Comparison of ENCODE assay signal across 8 cellular contexts in the genomic region with DNA sequence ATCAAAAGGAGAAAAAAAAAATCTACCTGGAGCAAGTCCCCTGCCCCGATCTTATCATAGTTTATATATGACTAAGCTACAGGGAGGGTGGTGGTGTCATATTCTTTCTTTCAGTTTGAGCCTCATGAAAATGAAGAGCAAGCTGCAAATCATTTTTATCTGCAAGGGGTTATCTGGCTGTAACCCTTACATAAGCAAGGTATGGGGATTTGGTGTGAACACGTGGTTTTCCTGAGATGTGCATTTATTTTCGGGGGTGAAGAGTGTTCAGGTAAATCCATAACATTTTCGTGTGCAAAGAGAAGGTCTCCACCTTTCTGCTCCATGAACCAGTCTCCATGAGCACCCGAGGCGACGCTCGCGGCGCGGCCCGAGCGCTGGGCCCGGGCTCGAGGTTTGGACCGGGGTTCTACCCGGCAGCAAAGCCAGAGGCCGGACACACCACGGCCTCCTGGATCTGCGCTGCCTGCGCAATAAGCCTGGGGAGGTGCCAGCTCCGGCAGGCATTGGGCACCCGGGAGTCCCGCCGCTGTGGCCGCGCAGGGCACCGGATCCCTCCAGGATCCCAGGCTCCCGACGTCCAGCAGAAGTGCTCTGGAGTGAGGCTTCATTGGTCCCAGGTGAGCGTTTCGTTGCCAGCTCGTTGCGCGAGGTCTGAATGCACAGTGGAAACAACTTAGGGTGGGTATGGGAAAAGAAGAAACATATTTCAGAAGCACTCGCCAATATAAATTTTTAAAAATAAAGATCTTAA. TPM values are rescaled to one million over a fixed set of nuclear protein-coding genes. Genes with fewer than 3 reads are reported as not detected.
A peak's percentile ranks its signal among the peaks of the same experiment; 100 is the strongest.
DNase-seq lines count a peak whose midpoint lies in the region; ATAC-seq and TF ChIP-seq lines count a peak whose summit lies in the region.

No MANE protein-coding gene starts in this region.

- ATAC-seq in CD4-positive, alpha-beta T cell (ENCODE audit: poor library complexity) = peak; percentile 43
- peak; percentile 28 for ATAC-seq in GM18861 (IDR thresholded peaks at IDR 0.05; ENCODE audit: unreplicated experiment)
- ATAC-seq in HG03045 (IDR thresholded peaks at IDR 0.05; ENCODE audit: unreplicated experiment) = peak; percentile 38

- H3K27ac Mint-ChIP-seq in CD4-positive, alpha-beta T cell = peak overlapping the region; percentile 99

- no peaks in the 10 kb centered on the region for H3K27me3 ChIP-seq in CD4-positive, alpha-beta T cell (ENCODE audit: control insufficient read depth, insufficient read depth, low read length)
- H3K27me3 ChIP-seq in muscle layer of duodenum (ENCODE audit: low read depth, low read length) (no peaks in the 10 kb centered on the region), transverse colon (no peaks in the 10 kb centered on the region)

- H3K4me1 ChIP-seq in muscle layer of duodenum (ENCODE audit: control insufficient read depth in 1 of 2, insufficient read depth in 2 of 2, low read length in 2 of 2) (no peaks in the 10 kb centered on the region), transverse colon (peaks cover 4 to 21% (median 13%) of the 10 kb centered on the region in 4 donors)

- CTCF ChIA-PET in CD4-positive, alpha-beta T cell (lab: Charles Lee) = interaction anchor here (0.8 to 1.9 kb wide), 3 partner anchors 11 to 65 kb away, joined by 3 to 18 read pairs (median 4); no protein-coding TSS in a partner anchor

- H3K4me3 ChIP-seq in muscle layer of duodenum (ENCODE audit: low read depth in 1 of 2, low read length in 2 of 2) (peak overlapping the region; percentile 90 to 94), transverse colon (peak overlapping the region; percentile 31 to 76 (median 63))

- H3K4me3 Mint-ChIP-seq in CD4-positive, alpha-beta T cell = peak overlapping the region; percentile 92

- H3K36me3 ChIP-seq in muscle layer of duodenum (ENCODE audit: control insufficient read depth in 1 of 2, insufficient read depth in 2 of 2, low read length in 2 of 2) (no peaks in the 10 kb centered on the region), transverse colon (no peaks in the 10 kb centered on the region)

- WGBS in transverse colon (ENCODE audit: low coverage in 1 of 2), 2 donors = 0% methylated on average over 8 to 35 of the region's 36 CpGs

- intact Hi-C loops in CD4-positive, alpha-beta T cell (cut with DNase I, micrococcal nuclease) = loop anchor here (1.0 to 5.0 kb wide), 6 partner anchors 36 to 1222 kb away; a partner anchor contains a TSS
- intact Hi-C loops in transverse colon (cut with DNase I; ENCODE audit: low total_unique reads) = loop anchor here (2.0 kb wide), 1 partner anchor 65 kb away; no protein-coding TSS in a partner anchor

- H3K36me3 Mint-ChIP-seq in CD4-positive, alpha-beta T cell (ENCODE audit: low read depth) = peaks cover 20% of the 10 kb centered on the region

- H3K4me1 Mint-ChIP-seq in CD4-positive, alpha-beta T cell (ENCODE audit: low read depth) = peaks cover 28% of the 10 kb centered on the region

- DNase-seq in CD4-positive, alpha-beta T cell = peak in 3 of 10 experiments; percentile 8 to 38 (median 15)
- DNase-seq in NCI-H2171 treated with DMSO at 0.1 percent for 48 hours (lab: John Stamatoyannopoulos, UW) (peak; percentile 83), fibroblast of gingiva (ENCODE audit: low read depth) (peak; percentile 88), transverse colon (peak; percentile 81)
- peak; percentile 41 for DNase-seq in activated CD8-positive, alpha-beta memory T cell treated with anti-CD3 and anti-CD28 coated beads, Interleukin-2, amount 50 U/mL, for 4 hours

- TF ChIP-seq CTCF in CD4-positive, alpha-beta T cell (IDR thresholded peaks at IDR 0.05) = no peak
- TF ChIP-seq CTCF in transverse colon (IDR thresholded peaks at IDR 0.05) = no peak

- H3K27me3 Mint-ChIP-seq in CD4-positive, alpha-beta T cell = peaks cover 11% of the 10 kb centered on the region

- POLR2A ChIA-PET in CD4-positive, alpha-beta T cell (lab: Charles Lee) = interaction anchor here (0.7 to 3.9 kb wide), 14 partner anchors 30 to 96 kb away, joined by 3 to 107 read pairs (median 4); a partner anchor contains a TSS

- TF ChIP-seq EP300 in transverse colon (IDR thresholded peaks at IDR 0.05; ENCODE audit: low read depth) = no peak

- peak overlapping the region; percentile 87 for H3K27ac ChIP-seq in CD4-positive, alpha-beta T cell (ENCODE audit: low read depth, low read length)
- peak overlapping the region; percentile 98 for H3K27ac ChIP-seq in muscle layer of duodenum (ENCODE audit: low read length)
- peak overlapping the region; percentile 90 to 95 (median 92) for H3K27ac ChIP-seq in transverse colon

- H3K9me3 ChIP-seq in CD4-positive, alpha-beta T cell (ENCODE audit: control insufficient read depth, low read length) = no peaks in the 10 kb centered on the region
- H3K9me3 ChIP-seq in muscle layer of duodenum (ENCODE audit: control insufficient read depth in 1 of 2, low read length in 2 of 2) (no peaks in the 10 kb centered on the region), transverse colon (no peaks in the 10 kb centered on the region)

- TF ChIP-seq POLR2A in transverse colon (IDR thresholded peaks at IDR 0.05) = peak; percentile 23

- in situ Hi-C loops in transverse colon (cut with MboI; ENCODE audit: low pct_ligation_motif_present in 1 of 4, low pct_unique_long_range_greater_than_20kb in 1 of 4, low sequenced_read_pairs in 3 of 4) = loop anchor here in 1 of 4 donors (10.0 to 25.0 kb wide), 2 partner anchors 55 to 487 kb away; no protein-coding TSS in a partner anchor

- no peaks in the 10 kb centered on the region for H3K9me3 Mint-ChIP-seq in CD4-positive, alpha-beta T cell

RNA-seq across cellular contexts. Expression of a gene that starts 36.1 kb away (rescaled TPM):
- 1 to 10 TPM; 6.2 to 6.7 TPM for total RNA-seq in CD4-positive, alpha-beta T cell
- 100 to 1,000 TPM in 2 of 4 donors, 10 to 100 TPM in 2; 65.5 to 161 (median 98.6) TPM for total RNA-seq in transverse colon

Comparison
In these comparisons a context has a peak if more than half of its experiments do, and no peak if none do; other contexts are left out.
1. RNA of a gene that starts 36.1 kb away (total RNA-seq): 65.5 to 161 TPM in transverse colon; 6.2 to 6.7 TPM in CD4-positive, alpha-beta T cell; every median in the first group is over 4 times any median in the second.
2. Peak in every context shown above with its lines, with median percentiles within 50 percentile points of each other: ATAC-seq and H3K27ac ChIP-seq.